In the genomic region with DNA sequence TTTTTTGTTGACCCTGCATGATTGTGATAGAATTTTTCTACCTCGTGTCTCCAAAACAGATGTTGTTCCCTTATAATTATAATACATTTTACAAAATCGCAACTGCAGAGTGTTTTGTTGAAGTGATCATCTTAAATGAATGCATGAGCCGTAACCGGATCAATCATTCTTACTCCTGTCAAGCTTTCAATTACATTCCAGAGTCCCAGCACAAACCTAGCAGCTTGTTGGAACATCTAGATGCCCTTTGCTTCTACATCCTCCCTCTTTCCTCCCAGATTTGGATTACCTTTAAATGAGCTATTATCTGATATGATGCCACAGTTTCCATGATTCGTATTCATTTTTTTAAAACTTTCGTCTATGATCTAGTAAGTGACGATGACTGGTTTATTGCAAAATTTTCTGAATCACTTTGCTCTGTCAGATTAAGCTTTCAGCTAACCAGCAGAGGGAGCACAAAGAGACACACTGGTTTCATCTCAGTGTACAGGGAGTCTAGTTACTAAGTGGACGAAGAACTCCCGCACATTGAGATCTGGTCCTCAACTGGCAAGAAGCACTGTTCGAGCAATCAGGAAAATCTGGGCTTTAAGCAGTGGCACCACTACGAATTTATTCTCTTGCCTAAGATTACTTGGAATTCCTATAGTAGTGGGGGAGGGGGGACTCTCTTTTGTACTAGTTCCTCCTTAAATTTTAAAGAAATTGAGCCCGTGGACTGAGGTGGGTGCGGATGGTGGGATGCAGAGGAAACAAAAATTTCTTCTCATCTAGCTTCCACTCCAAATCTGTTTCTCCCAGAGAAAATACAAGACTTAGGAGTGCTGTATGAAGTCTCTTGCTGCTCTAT, we compare ENCODE assay signal across 9 cellular contexts. TPM values are rescaled to one million over a fixed set of nuclear protein-coding genes. Genes with fewer than 3 reads are reported as not detected.
DNase-seq lines count a peak whose midpoint lies in the region; ATAC-seq and TF ChIP-seq lines count a peak whose summit lies in the region.
"Had no signal": no experiment of that assay in that cellular context is flagged by ENCODE, and none has a peak within 500 bp of the region (broad histone marks: within the 10 kb centered on the region; RNA-seq: fewer than 3 reads in every experiment).

No MANE protein-coding gene starts in this region.

- H3K4me1 Mint-ChIP-seq in activated naive CD8-positive, alpha-beta T cell treated with anti-CD3 and anti-CD28 coated beads, Interleukin-2, amount 50 U/mL, for 24 hours, result peaks cover 6% of the 10 kb centered on the region

- no peak overlapping the region for H3K4me3 ChIP-seq in heart left ventricle

- no peak for TF ChIP-seq POLR2A in heart left ventricle (IDR thresholded peaks at IDR 0.05)

- no peaks in the 10 kb centered on the region for H3K36me3 Mint-ChIP-seq in activated naive CD8-positive, alpha-beta T cell treated with anti-CD3 and anti-CD28 coated beads, Interleukin-2, amount 50 U/mL, for 24 hours (ENCODE audit: low read depth)
- H3K36me3 Mint-ChIP-seq: activated naive CD8-positive, alpha-beta T cell had no signal

- H3K9me3 Mint-ChIP-seq in activated naive CD8-positive, alpha-beta T cell treated with anti-CD3 and anti-CD28 coated beads, Interleukin-2, amount 50 U/mL, for 24 hours, result no peaks in the 10 kb centered on the region

- H3K4me1 ChIP-seq in heart left ventricle, result peaks cover 0 to 10% (median 0%) of the 10 kb centered on the region in 12 donors

- H3K36me3 ChIP-seq in heart left ventricle, result no peaks in the 10 kb centered on the region

- no peaks in the 10 kb centered on the region for H3K9me3 ChIP-seq in heart left ventricle

- ATAC-seq in GM19324 (IDR thresholded peaks at IDR 0.05; ENCODE audit: low FRiP score, unreplicated experiment) (peak; percentile 62), HG03521 (IDR thresholded peaks at IDR 0.05; ENCODE audit: unreplicated experiment) (peak; percentile 89), heart left ventricle (peak; percentile 78 to 95 (median 88)), HG03025 (IDR thresholded peaks at IDR 0.05; ENCODE audit: low FRiP score, unreplicated experiment) (no peak)
- ATAC-seq in activated naive CD8-positive, alpha-beta T cell treated with anti-CD3 and anti-CD28 coated beads, Interleukin-2, amount 50 U/mL, for 24 hours, result peak; percentile 95

- TF ChIP-seq CTCF in heart left ventricle (IDR thresholded peaks at IDR 0.05), result peak; percentile 45 to 77 (median 61)

- peaks cover 0 to 12% (median 0%) of the 10 kb centered on the region in 9 donors for H3K27me3 ChIP-seq in heart left ventricle

- DNase-seq in DMS114 treated with DMSO at 0.1 percent for 48 hours (lab: John Stamatoyannopoulos, UW; ENCODE audit: unreplicated experiment) (peak; percentile 74), NCI-H748 treated with DMSO at 0.1 percent for 48 hours (lab: John Stamatoyannopoulos, UW) (peak; percentile 25), heart left ventricle (peak in 3 of 5 donors; percentile 24 to 32 (median 26)), retina (peak; percentile 51)
- DNase-seq in activated naive CD8-positive, alpha-beta T cell treated with anti-CD3 and anti-CD28 coated beads, Interleukin-2, amount 50 U/mL, for 24 hours, result no peak

- no peak overlapping the region for H3K4me3 Mint-ChIP-seq in activated naive CD8-positive, alpha-beta T cell treated with anti-CD3 and anti-CD28 coated beads, Interleukin-2, amount 50 U/mL, for 24 hours
- H3K4me3 Mint-ChIP-seq: activated naive CD8-positive, alpha-beta T cell had no signal

- intact Hi-C loops in heart left ventricle (cut with DNase I), result loop anchor here (1.0 to 10.0 kb wide), 9 partner anchors 69 to 466 kb away; no protein-coding TSS in a partner anchor

- WGBS in heart left ventricle, 4 donors, result 40 to 49% (median 42%) methylated on average over 13 of the region's 13 CpGs

- H3K27ac ChIP-seq in heart left ventricle, result no peak overlapping the region

- H3K27me3 Mint-ChIP-seq in activated naive CD8-positive, alpha-beta T cell treated with anti-CD3 and anti-CD28 coated beads, Interleukin-2, amount 50 U/mL, for 24 hours, result peaks cover 25% of the 10 kb centered on the region

- H3K27ac Mint-ChIP-seq in activated naive CD8-positive, alpha-beta T cell treated with anti-CD3 and anti-CD28 coated beads, Interleukin-2, amount 50 U/mL, for 24 hours, result no peak overlapping the region
- H3K27ac Mint-ChIP-seq: activated naive CD8-positive, alpha-beta T cell had no signal

RNA-seq across cellular contexts. Expression of a gene that starts 40.9 kb away (rescaled TPM):
- not detected for total RNA-seq in heart left ventricle
- polyA plus RNA-seq in heart left ventricle, result not detected

RNA-seq across cellular contexts. Expression of a gene that starts 54.7 kb away (rescaled TPM):
- total RNA-seq in heart left ventricle, result 1 to 10 TPM in 8 of 9 donors, under 1 TPM in 1; 0.94 to 6.6 (median 3.5) TPM
- 1 to 10 TPM in 1 of 2 donors, under 1 TPM in 1; 0.99 to 1.6 TPM for polyA plus RNA-seq in heart left ventricle
